In the genomic region with DNA sequence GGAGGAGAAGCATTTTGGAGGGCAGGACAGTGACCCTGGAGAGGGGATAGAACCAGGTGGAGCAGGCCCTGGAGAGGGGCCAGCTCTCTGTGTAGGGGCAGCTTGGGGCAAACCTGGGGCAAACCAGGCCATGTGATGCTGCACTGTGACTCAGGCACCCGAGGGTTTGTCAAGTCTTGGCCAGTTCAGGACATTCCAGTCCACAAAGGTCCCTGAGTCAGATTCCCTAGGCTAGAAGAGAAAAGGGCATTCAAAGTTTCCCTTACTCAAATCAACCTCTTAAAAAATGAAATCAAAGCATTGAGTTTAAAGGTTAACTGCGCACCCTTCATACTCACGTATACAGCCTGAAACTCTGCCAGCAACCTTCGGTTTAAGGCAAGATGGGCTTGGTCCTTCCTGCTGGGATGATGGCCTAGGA, we compare ENCODE assay signal across 1 cellular context.
A peak's percentile ranks its signal among the peaks of the same experiment; 100 is the strongest.
TF ChIP-seq lines count a peak whose summit lies in the region.

No MANE protein-coding gene starts in this region.

TF ChIP-seq in HCT116, 20 proteins besides CTCF, POLR2A, EP300 and RAD21 (continued from another document):
- TF ChIP-seq, protein P1, sequence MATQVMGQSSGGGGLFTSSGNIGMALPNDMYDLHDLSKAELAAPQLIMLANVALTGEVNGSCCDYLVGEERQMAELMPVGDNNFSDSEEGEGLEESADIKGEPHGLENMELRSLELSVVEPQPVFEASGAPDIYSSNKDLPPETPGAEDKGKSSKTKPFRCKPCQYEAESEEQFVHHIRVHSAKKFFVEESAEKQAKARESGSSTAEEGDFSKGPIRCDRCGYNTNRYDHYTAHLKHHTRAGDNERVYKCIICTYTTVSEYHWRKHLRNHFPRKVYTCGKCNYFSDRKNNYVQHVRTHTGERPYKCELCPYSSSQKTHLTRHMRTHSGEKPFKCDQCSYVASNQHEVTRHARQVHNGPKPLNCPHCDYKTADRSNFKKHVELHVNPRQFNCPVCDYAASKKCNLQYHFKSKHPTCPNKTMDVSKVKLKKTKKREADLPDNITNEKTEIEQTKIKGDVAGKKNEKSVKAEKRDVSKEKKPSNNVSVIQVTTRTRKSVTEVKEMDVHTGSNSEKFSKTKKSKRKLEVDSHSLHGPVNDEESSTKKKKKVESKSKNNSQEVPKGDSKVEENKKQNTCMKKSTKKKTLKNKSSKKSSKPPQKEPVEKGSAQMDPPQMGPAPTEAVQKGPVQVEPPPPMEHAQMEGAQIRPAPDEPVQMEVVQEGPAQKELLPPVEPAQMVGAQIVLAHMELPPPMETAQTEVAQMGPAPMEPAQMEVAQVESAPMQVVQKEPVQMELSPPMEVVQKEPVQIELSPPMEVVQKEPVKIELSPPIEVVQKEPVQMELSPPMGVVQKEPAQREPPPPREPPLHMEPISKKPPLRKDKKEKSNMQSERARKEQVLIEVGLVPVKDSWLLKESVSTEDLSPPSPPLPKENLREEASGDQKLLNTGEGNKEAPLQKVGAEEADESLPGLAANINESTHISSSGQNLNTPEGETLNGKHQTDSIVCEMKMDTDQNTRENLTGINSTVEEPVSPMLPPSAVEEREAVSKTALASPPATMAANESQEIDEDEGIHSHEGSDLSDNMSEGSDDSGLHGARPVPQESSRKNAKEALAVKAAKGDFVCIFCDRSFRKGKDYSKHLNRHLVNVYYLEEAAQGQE (IDR thresholded peaks at IDR 0.05; ENCODE audit: low read depth) = no peak
- no peak for TF ChIP-seq TCF7L2 (IDR thresholded peaks at IDR 0.05; ENCODE audit: borderline replicate concordance, extremely low read depth, insufficient read depth, insufficient read length)
- TF ChIP-seq, protein P2, sequence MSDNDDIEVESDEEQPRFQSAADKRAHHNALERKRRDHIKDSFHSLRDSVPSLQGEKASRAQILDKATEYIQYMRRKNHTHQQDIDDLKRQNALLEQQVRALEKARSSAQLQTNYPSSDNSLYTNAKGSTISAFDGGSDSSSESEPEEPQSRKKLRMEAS (IDR thresholded peaks at IDR 0.05) = peak; percentile 23; the same call in 1 of the 2 replicates
- peak; percentile 46 for TF ChIP-seq JUND (IDR thresholded peaks at IDR 0.05)
- TF ChIP-seq CEBPB (IDR thresholded peaks at IDR 0.05; ENCODE audit: low read depth) = no peak
- no peak for TF ChIP-seq ZNF274 (IDR thresholded peaks at IDR 0.05; ENCODE audit: low read depth, low read length)
- no peak for TF ChIP-seq EZH2 (IDR thresholded peaks at IDR 0.05)
- peak; percentile 27; the same call in 1 of the 2 replicates for TF ChIP-seq FOSL1 (IDR thresholded peaks at IDR 0.05; ENCODE audit: low read depth)
- no peak for TF ChIP-seq YY1 (IDR thresholded peaks at IDR 0.05; ENCODE audit: extremely low read depth, insufficient replicate concordance, low read depth, low read length)
- no peak for TF ChIP-seq POLR2AphosphoS5 (IDR thresholded peaks at IDR 0.05; ENCODE audit: low read depth, low read length)
- no peak for TF ChIP-seq EZH2phosphoT487 (IDR thresholded peaks at IDR 0.05; ENCODE audit: borderline replicate concordance)
- no peak for TF ChIP-seq ELF1 (IDR thresholded peaks at IDR 0.05; ENCODE audit: borderline replicate concordance, low read depth)
- no peak for TF ChIP-seq CBX3 (IDR thresholded peaks at IDR 0.05; ENCODE audit: low read depth)
- peak; percentile 67 for TF ChIP-seq SP1 (IDR thresholded peaks at IDR 0.05; ENCODE audit: low read depth)
- TF ChIP-seq ZFX (IDR thresholded peaks at IDR 0.05) = no peak
- no peak for TF ChIP-seq SRF (IDR thresholded peaks at IDR 0.05; ENCODE audit: low read depth)
- TF ChIP-seq SIN3A (IDR thresholded peaks at IDR 0.05; ENCODE audit: low read depth) = 0 out of 2 replicates have a peak, but pooled peaks have one; percentile 33
TF ChIP-seq in HCT116: peak in this region for 5.
